ENCODE assay signal across 1 cellular context in the genomic region with DNA sequence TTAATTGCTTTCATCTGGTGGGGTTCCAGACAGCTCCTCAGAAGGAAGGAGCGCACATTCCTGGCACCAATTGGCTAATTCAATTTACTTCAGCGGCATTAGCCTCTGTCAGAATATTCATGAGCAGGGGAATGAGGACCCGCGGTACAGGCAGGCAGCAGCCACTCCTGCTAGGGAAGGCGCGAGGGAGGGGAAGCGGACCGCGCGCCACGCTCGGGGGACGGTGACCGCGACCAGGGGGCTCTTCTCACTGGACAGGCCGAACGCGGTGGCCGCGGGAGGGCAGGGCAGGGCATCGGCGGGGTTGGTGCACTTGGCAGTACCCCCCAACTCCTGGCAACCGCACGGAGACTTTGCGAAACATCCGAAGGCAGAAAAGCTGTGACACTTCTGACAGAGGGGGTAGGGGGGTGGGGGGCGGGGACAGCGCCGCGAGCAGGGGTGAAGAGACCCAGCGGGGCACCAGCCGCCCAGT.
TF ChIP-seq lines count a peak whose summit lies in the region.

A gene (plus strand): TSS at position 160 of the 475 bp plus-strand sequence.

TF ChIP-seq in H1, 55 proteins besides CTCF, POLR2A, EP300 and RAD21 (continued from another document):
- TF ChIP-seq, protein P1, sequence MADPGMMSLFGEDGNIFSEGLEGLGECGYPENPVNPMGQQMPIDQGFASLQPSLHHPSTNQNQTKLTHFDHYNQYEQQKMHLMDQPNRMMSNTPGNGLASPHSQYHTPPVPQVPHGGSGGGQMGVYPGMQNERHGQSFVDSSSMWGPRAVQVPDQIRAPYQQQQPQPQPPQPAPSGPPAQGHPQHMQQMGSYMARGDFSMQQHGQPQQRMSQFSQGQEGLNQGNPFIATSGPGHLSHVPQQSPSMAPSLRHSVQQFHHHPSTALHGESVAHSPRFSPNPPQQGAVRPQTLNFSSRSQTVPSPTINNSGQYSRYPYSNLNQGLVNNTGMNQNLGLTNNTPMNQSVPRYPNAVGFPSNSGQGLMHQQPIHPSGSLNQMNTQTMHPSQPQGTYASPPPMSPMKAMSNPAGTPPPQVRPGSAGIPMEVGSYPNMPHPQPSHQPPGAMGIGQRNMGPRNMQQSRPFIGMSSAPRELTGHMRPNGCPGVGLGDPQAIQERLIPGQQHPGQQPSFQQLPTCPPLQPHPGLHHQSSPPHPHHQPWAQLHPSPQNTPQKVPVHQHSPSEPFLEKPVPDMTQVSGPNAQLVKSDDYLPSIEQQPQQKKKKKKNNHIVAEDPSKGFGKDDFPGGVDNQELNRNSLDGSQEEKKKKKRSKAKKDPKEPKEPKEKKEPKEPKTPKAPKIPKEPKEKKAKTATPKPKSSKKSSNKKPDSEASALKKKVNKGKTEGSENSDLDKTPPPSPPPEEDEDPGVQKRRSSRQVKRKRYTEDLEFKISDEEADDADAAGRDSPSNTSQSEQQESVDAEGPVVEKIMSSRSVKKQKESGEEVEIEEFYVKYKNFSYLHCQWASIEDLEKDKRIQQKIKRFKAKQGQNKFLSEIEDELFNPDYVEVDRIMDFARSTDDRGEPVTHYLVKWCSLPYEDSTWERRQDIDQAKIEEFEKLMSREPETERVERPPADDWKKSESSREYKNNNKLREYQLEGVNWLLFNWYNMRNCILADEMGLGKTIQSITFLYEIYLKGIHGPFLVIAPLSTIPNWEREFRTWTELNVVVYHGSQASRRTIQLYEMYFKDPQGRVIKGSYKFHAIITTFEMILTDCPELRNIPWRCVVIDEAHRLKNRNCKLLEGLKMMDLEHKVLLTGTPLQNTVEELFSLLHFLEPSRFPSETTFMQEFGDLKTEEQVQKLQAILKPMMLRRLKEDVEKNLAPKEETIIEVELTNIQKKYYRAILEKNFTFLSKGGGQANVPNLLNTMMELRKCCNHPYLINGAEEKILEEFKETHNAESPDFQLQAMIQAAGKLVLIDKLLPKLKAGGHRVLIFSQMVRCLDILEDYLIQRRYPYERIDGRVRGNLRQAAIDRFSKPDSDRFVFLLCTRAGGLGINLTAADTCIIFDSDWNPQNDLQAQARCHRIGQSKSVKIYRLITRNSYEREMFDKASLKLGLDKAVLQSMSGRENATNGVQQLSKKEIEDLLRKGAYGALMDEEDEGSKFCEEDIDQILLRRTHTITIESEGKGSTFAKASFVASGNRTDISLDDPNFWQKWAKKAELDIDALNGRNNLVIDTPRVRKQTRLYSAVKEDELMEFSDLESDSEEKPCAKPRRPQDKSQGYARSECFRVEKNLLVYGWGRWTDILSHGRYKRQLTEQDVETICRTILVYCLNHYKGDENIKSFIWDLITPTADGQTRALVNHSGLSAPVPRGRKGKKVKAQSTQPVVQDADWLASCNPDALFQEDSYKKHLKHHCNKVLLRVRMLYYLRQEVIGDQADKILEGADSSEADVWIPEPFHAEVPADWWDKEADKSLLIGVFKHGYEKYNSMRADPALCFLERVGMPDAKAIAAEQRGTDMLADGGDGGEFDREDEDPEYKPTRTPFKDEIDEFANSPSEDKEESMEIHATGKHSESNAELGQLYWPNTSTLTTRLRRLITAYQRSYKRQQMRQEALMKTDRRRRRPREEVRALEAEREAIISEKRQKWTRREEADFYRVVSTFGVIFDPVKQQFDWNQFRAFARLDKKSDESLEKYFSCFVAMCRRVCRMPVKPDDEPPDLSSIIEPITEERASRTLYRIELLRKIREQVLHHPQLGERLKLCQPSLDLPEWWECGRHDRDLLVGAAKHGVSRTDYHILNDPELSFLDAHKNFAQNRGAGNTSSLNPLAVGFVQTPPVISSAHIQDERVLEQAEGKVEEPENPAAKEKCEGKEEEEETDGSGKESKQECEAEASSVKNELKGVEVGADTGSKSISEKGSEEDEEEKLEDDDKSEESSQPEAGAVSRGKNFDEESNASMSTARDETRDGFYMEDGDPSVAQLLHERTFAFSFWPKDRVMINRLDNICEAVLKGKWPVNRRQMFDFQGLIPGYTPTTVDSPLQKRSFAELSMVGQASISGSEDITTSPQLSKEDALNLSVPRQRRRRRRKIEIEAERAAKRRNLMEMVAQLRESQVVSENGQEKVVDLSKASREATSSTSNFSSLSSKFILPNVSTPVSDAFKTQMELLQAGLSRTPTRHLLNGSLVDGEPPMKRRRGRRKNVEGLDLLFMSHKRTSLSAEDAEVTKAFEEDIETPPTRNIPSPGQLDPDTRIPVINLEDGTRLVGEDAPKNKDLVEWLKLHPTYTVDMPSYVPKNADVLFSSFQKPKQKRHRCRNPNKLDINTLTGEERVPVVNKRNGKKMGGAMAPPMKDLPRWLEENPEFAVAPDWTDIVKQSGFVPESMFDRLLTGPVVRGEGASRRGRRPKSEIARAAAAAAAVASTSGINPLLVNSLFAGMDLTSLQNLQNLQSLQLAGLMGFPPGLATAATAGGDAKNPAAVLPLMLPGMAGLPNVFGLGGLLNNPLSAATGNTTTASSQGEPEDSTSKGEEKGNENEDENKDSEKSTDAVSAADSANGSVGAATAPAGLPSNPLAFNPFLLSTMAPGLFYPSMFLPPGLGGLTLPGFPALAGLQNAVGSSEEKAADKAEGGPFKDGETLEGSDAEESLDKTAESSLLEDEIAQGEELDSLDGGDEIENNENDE (IDR thresholded peaks at IDR 0.05; ENCODE audit: insufficient replicate concordance, low read length) = no peak
- TF ChIP-seq PHF8 (conservative IDR thresholded peaks at IDR 0.05; ENCODE audit: low read depth, low read length) = 0 out of 2 replicates have a peak, but pooled peaks have one; percentile 20
- TF ChIP-seq TBP (IDR thresholded peaks at IDR 0.05; ENCODE audit: low read depth, low read length) = 0 out of 2 replicates have a peak, but pooled peaks have one; percentile 43
- TF ChIP-seq, protein P2, sequence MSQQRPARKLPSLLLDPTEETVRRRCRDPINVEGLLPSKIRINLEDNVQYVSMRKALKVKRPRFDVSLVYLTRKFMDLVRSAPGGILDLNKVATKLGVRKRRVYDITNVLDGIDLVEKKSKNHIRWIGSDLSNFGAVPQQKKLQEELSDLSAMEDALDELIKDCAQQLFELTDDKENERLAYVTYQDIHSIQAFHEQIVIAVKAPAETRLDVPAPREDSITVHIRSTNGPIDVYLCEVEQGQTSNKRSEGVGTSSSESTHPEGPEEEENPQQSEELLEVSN (IDR thresholded peaks at IDR 0.05) = peak; percentile 63; the same call in 1 of the 2 replicates
- TF ChIP-seq KDM1A (IDR thresholded peaks at IDR 0.05; ENCODE audit: borderline replicate concordance, low read length) = no peak
- no peak for TF ChIP-seq CBX8 (IDR thresholded peaks at IDR 0.05; ENCODE audit: borderline replicate concordance, low read depth, low read length)
- TF ChIP-seq EZH2 (IDR thresholded peaks at IDR 0.05; ENCODE audit: low read depth, low read length, severe bottlenecking) = no peak
TF ChIP-seq in H1: peak in this region for 5.
